In genomic region chr10:1163204-1163660, GRCh38 we compare ENCODE assay signal across 21 cellular contexts.
DNase-seq lines count a peak whose midpoint lies in the region; ATAC-seq, FAIRE-seq and TF ChIP-seq lines count a peak whose summit lies in the region.
"Had no signal": no experiment of that assay in that cellular context is flagged by ENCODE, and none has a peak within 500 bp of the region (broad histone marks: within the 10 kb centered on the region; RNA-seq: fewer than 3 reads in every experiment).

No MANE protein-coding gene starts in this region.

- in situ Hi-C loops in HepG2 (cut with HindIII; ENCODE audit: extremely low pct_ligation_motif_present, low pct_unique_long_range_greater_than_20kb), result no loop called here

- no peak for TF ChIP-seq RAD21 in HepG2 (CRISPR knock-in tag; IDR thresholded peaks at IDR 0.05)

- POLR2A ChIA-PET in HepG2 (lab: Yijun Ruan, JAX), result no interaction called here

- ATAC-seq in right cardiac atrium, result no peak
- no peak for ATAC-seq in upper lobe of left lung (ENCODE audit: low FRiP score in 2 of 2)
- no peak for ATAC-seq in HG03520 (IDR thresholded peaks at IDR 0.05; ENCODE audit: unreplicated experiment)
- ATAC-seq in HepG2, result no peak

- no peaks in the 10 kb centered on the region for H3F3A ChIP-seq in MM.1S (ENCODE audit: insufficient read depth, low read length)

- H3K4me2 ChIP-seq in osteoblast (ENCODE audit: insufficient read depth, low read length) (no peak overlapping the region), HepG2 (ENCODE audit: low read depth, low read length) (no peak overlapping the region), MM.1S (ENCODE audit: low read depth, low read length) (no peak overlapping the region)
- H3K4me2 ChIP-seq: A549, BLaER1 had no signal

- H3K36me3 ChIP-seq in osteoblast (ENCODE audit: insufficient read depth, low read length), result no peaks in the 10 kb centered on the region
- H3K36me3 ChIP-seq in upper lobe of left lung, result no peaks in the 10 kb centered on the region
- H3K36me3 ChIP-seq in HepG2 (replicated peaks in 1 of 2; ENCODE audit: control insufficient read depth in 1 of 2, insufficient read depth in 2 of 2, low read length in 2 of 2), result no peaks in the 10 kb centered on the region
- H3K36me3 ChIP-seq in MM.1S (replicated peaks; ENCODE audit: insufficient read depth, low read length), result no peaks in the 10 kb centered on the region
- H3K36me3 ChIP-seq: BLaER1 had no signal

- no TSS peak for BruUV-seq in HepG2 (replicated peaks; lab: Mats Ljungman, UMichigan)

- H3K4me1 ChIP-seq in right cardiac atrium (ENCODE audit: control insufficient read depth, insufficient read depth, low read length), result no peaks in the 10 kb centered on the region
- H3K4me1 ChIP-seq in osteoblast (ENCODE audit: insufficient read depth, low read length), result no peaks in the 10 kb centered on the region
- H3K4me1 ChIP-seq in upper lobe of left lung, result no peaks in the 10 kb centered on the region
- H3K4me1 ChIP-seq in HepG2 (ENCODE audit: insufficient read depth, low read length), result no peaks in the 10 kb centered on the region
- no peaks in the 10 kb centered on the region for H3K4me1 ChIP-seq in MM.1S (ENCODE audit: low read length)
- H3K4me1 ChIP-seq: A549, BLaER1 had no signal

- no peak for TF ChIP-seq CTCF in dorsolateral prefrontal cortex (IDR thresholded peaks at IDR 0.05 in 54 of 56, conservative IDR thresholded peaks at IDR 0.05 in 2 of 56; ENCODE audit: low read depth in 1 of 56, partially characterized antibody in 56 of 56)
- no peak for TF ChIP-seq CTCF in osteoblast (IDR thresholded peaks at IDR 0.05; ENCODE audit: extremely low read depth, low read depth, low read length)
- TF ChIP-seq CTCF in upper lobe of left lung (IDR thresholded peaks at IDR 0.05), result no peak
- no peak for TF ChIP-seq CTCF in HepG2 (CRISPR knock-in tag; IDR thresholded peaks at IDR 0.05)
- TF ChIP-seq CTCF in MM.1S (IDR thresholded peaks at IDR 0.05; ENCODE audit: low read length), result no peak

- H3K9ac ChIP-seq in HepG2 (ENCODE audit: insufficient read depth, low read depth, low read length) (no peak overlapping the region), MM.1S (ENCODE audit: low read length) (no peak overlapping the region)
- H3K9ac ChIP-seq: BLaER1 had no signal

- TF ChIP-seq EP300 in upper lobe of left lung (IDR thresholded peaks at IDR 0.05) (no peak), HepG2 (IDR thresholded peaks at IDR 0.05; ENCODE audit: low read depth in 2 of 2, low read length in 2 of 2) (no peak), HepG2 (CRISPR knock-in tag; IDR thresholded peaks at IDR 0.05; ENCODE audit: borderline replicate concordance) (no peak)

- no peak overlapping the region for H3K4me3 ChIP-seq in right cardiac atrium (ENCODE audit: low read length)
- H3K4me3 ChIP-seq in dorsolateral prefrontal cortex, result no peak overlapping the region
- no peak overlapping the region for H3K4me3 ChIP-seq in osteoblast (ENCODE audit: insufficient read depth, low read length)
- no peak overlapping the region for H3K4me3 ChIP-seq in upper lobe of left lung
- H3K4me3 ChIP-seq in HepG2 (replicated peaks in 1 of 3; ENCODE audit: insufficient read depth in 1 of 3, low read depth in 2 of 3, low read length in 3 of 3), result no peak overlapping the region
- H3K4me3 ChIP-seq in MM.1S (ENCODE audit: low read length), result no peak overlapping the region
- H3K4me3 ChIP-seq: A549, BLaER1 had no signal

- FAIRE-seq in HepG2 (lab: Jason Lieb, UNC), result no peak
- FAIRE-seq: A549, HTR-8/SVneo had no signal

- TF ChIP-seq POLR2A in upper lobe of left lung (IDR thresholded peaks at IDR 0.05) (no peak), HepG2 (IDR thresholded peaks at IDR 0.05; ENCODE audit: insufficient read depth in 1 of 2, low read depth in 2 of 2, low read length in 2 of 2) (no peak)

- CTCF ChIA-PET in HepG2 (lab: Yijun Ruan, JAX; ENCODE audit: low intra/inter-chr PET ratio, low total read pairs), result no interaction called here

- no peaks in the 10 kb centered on the region for H3K9me2 ChIP-seq in MM.1S (replicated peaks; ENCODE audit: insufficient read depth, low read length)

- 79% methylated on average over 29 of the region's 29 CpGs for WGBS in right cardiac atrium
- WGBS in upper lobe of left lung, 2 donors, result 89 to 92% methylated on average over 29 of the region's 29 CpGs
- 63% methylated on average over 29 of the region's 29 CpGs for WGBS in HepG2 (ENCODE audit: low lambda C conversion rate)

- DNase-seq in cardiac septum (ENCODE audit: low spot score) (peak; percentile 24), right cardiac atrium (no peak), dorsolateral prefrontal cortex (peak in 6 of 10 donors; percentile 6 to 29 (median 18)), osteoblast (ENCODE audit: insufficient read length, low spot score, missing footprints) (peak; percentile 10), upper lobe of left lung (peak; percentile 5 to 62), HepG2 (ENCODE audit: low spot score) (no peak), MM.1S (no peak)
- DNase-seq: CD4-positive, alpha-beta memory T cell; GF-D8; H9; NCI-H1105; NCI-H1694; NCI-H2081 treated with DMSO at 0.1 percent for 48 hours; NCI-H510A; NCI-H774; OCI-M1; SHP77 had no signal

- no peak overlapping the region for H2AFZ ChIP-seq in osteoblast (ENCODE audit: low read length)
- H2AFZ ChIP-seq in HepG2 (ENCODE audit: low read length), result no peak overlapping the region
- H2AFZ ChIP-seq in MM.1S (ENCODE audit: low read length), result no peak overlapping the region

- intact Hi-C loops in cardiac septum (cut with DNase I), result no loop called here
- intact Hi-C loops in right cardiac atrium (cut with DNase I), result no loop called here
- intact Hi-C loops in dorsolateral prefrontal cortex (cut with DNase I), result no loop called here
- intact Hi-C loops in HepG2 (cut with micrococcal nuclease; ENCODE audit: unreplicated experiment), result no loop called here

- H3K79me2 ChIP-seq in osteoblast (ENCODE audit: insufficient read depth, low read length), result no peaks in the 10 kb centered on the region
- H3K79me2 ChIP-seq in HepG2 (ENCODE audit: insufficient read depth, low read length), result no peaks in the 10 kb centered on the region
- H3K79me2 ChIP-seq in MM.1S (ENCODE audit: low read length), result no peaks in the 10 kb centered on the region

- H4K20me1 ChIP-seq in osteoblast (ENCODE audit: insufficient read depth, low read length) (no peaks in the 10 kb centered on the region), HepG2 (ENCODE audit: insufficient read depth, low read length) (no peaks in the 10 kb centered on the region), MM.1S (ENCODE audit: insufficient read depth, low read length) (no peaks in the 10 kb centered on the region)
- H4K20me1 ChIP-seq: BLaER1 had no signal

- H3K9me3 ChIP-seq in right cardiac atrium (ENCODE audit: control insufficient read depth, low read length), result peaks cover 2% of the 10 kb centered on the region
- H3K9me3 ChIP-seq in osteoblast (ENCODE audit: low read depth, low read length), result no peaks in the 10 kb centered on the region
- no peaks in the 10 kb centered on the region for H3K9me3 ChIP-seq in upper lobe of left lung
- no peaks in the 10 kb centered on the region for H3K9me3 ChIP-seq in HepG2 (ENCODE audit: low read length)
- H3K9me3 ChIP-seq in MM.1S (replicated peaks; ENCODE audit: insufficient read depth, low read length), result no peaks in the 10 kb centered on the region
- H3K9me3 ChIP-seq: A549, BLaER1 had no signal

- H3K27ac ChIP-seq in right cardiac atrium (ENCODE audit: low read length) (no peak overlapping the region), dorsolateral prefrontal cortex (no peak overlapping the region), osteoblast (ENCODE audit: low read depth, low read length) (no peak overlapping the region), upper lobe of left lung (no peak overlapping the region), HepG2 (ENCODE audit: extremely low read length, insufficient read depth, low read length) (no peak overlapping the region), MM.1S (ENCODE audit: low read length) (no peak overlapping the region)
- H3K27ac ChIP-seq: A549, BLaER1 had no signal

- no peaks in the 10 kb centered on the region for H3K27me3 ChIP-seq in right cardiac atrium (ENCODE audit: control insufficient read depth, insufficient read depth)
- H3K27me3 ChIP-seq in dorsolateral prefrontal cortex, result no peaks in the 10 kb centered on the region
- no peaks in the 10 kb centered on the region for H3K27me3 ChIP-seq in osteoblast (ENCODE audit: insufficient read depth, low read length)
- no peaks in the 10 kb centered on the region for H3K27me3 ChIP-seq in upper lobe of left lung
- H3K27me3 ChIP-seq in HepG2 (ENCODE audit: control insufficient read depth in 1 of 2, insufficient read depth in 2 of 2, low read length in 2 of 2), result peaks cover 2 to 66% of the 10 kb centered on the region in 2 experiments; a peak in 4 of 5 replicates
- H3K27me3 ChIP-seq in MM.1S (replicated peaks; ENCODE audit: insufficient read depth, low read length), result 0 out of 2 replicates have a peak, but pooled peaks cover 3% of the 10 kb centered on the region
- H3K27me3 ChIP-seq: BLaER1 had no signal

TF ChIP-seq in HepG2, 621 proteins besides CTCF, POLR2A, EP300 and RAD21:
- TF ChIP-seq, protein P1, sequence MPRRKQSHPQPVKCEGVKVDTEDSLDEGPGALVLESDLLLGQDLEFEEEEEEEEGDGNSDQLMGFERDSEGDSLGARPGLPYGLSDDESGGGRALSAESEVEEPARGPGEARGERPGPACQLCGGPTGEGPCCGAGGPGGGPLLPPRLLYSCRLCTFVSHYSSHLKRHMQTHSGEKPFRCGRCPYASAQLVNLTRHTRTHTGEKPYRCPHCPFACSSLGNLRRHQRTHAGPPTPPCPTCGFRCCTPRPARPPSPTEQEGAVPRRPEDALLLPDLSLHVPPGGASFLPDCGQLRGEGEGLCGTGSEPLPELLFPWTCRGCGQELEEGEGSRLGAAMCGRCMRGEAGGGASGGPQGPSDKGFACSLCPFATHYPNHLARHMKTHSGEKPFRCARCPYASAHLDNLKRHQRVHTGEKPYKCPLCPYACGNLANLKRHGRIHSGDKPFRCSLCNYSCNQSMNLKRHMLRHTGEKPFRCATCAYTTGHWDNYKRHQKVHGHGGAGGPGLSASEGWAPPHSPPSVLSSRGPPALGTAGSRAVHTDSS (CRISPR knock-in tag; conservative IDR thresholded peaks at IDR 0.05), result no peak

Comparison
In these comparisons a context has a peak if more than half of its experiments do, and no peak if none do; other contexts are left out.
1. DNase-seq: peak in cardiac septum (single experiment), dorsolateral prefrontal cortex (6 of 10), osteoblast (single experiment) and upper lobe of left lung (2 of 2); none in right cardiac atrium (0 of 3), HepG2 (single experiment) and MM.1S (single experiment).